Comparison of ENCODE assay signal across 13 cellular contexts in genomic region chr16:81696136-81696958, GRCh38.
A peak's percentile ranks its signal among the peaks of the same experiment; 100 is the strongest.
DNase-seq lines count a peak whose midpoint lies in the region; ATAC-seq and TF ChIP-seq lines count a peak whose summit lies in the region.
"Had no signal": no experiment of that assay in that cellular context is flagged by ENCODE, and none has a peak within 500 bp of the region (broad histone marks: within the 10 kb centered on the region; RNA-seq: fewer than 3 reads in every experiment).

No MANE protein-coding gene starts in this region.

- DNase-seq in HUDEP-2 (lab: John Stamatoyannopoulos, UW; ENCODE audit: unreplicated experiment in 76 of 76) (peak in 67 of 76 experiments; percentile 15 to 79 (median 58)), hepatocyte (ENCODE audit: low spot score) (no peak), smooth muscle cell (lab: John Stamatoyannopoulos, UW; ENCODE audit: unreplicated experiment) (no peak), amniotic stem cell (lab: John Stamatoyannopoulos, UW) (no peak), inferior parietal cortex (ENCODE audit: extremely low spot score) (no peak)
- DNase-seq in stimulated activated effector memory CD8-positive, alpha-beta T cell treated with anti-CD3 and anti-CD28 coated beads, Interleukin-12 subunit alpha, Interleukin-12 subunit beta, amount 100 ng/mL, for 72 hours (ENCODE audit: low spot score in 2 of 2): no peak
- DNase-seq: NCI-H1105 treated with DMSO at 0.1 percent for 48 hours had no signal

- H3K9me2 ChIP-seq in hepatocyte (replicated peaks; ENCODE audit: insufficient read depth): no peaks in the 10 kb centered on the region

- no peak overlapping the region for H3K4me2 ChIP-seq in hepatocyte
- H3K4me2 ChIP-seq in smooth muscle cell: no peak overlapping the region

- no peaks in the 10 kb centered on the region for H3K36me3 ChIP-seq in hepatocyte (replicated peaks; ENCODE audit: insufficient read depth, low read depth)
- no peaks in the 10 kb centered on the region for H3K36me3 ChIP-seq in smooth muscle cell (ENCODE audit: low read depth)

- H3K27ac Mint-ChIP-seq in activated T-helper 17 cell treated with anti-CD3 and anti-CD28 coated beads, Interleukin-2, amount 50 U/mL, for 72 hours: peak overlapping the region; percentile 70
- peak overlapping the region; percentile 87 for H3K27ac Mint-ChIP-seq in stimulated activated effector memory CD8-positive, alpha-beta T cell treated with anti-CD3 and anti-CD28 coated beads, Interleukin-12 subunit alpha, Interleukin-12 subunit beta, amount 100 ng/mL, for 72 hours
- H3K27ac Mint-ChIP-seq: activated naive CD4-positive, alpha-beta T cell treated with anti-CD3 and anti-CD28 coated beads, Interleukin-2, amount 10 ng/mL, durations not matched to agents 7 days and 5 days had no signal

- H3K4me1 ChIP-seq in hepatocyte (ENCODE audit: insufficient read depth) (peaks cover 3% of the 10 kb centered on the region), smooth muscle cell (ENCODE audit: low read depth) (peaks cover 17% of the 10 kb centered on the region)
- H3K4me1 ChIP-seq: colonic mucosa had no signal

- no peaks in the 10 kb centered on the region for H4K20me1 ChIP-seq in hepatocyte (ENCODE audit: insufficient read depth, poor library complexity, severe bottlenecking)
- no peaks in the 10 kb centered on the region for H4K20me1 ChIP-seq in smooth muscle cell (ENCODE audit: low read depth)

- H3K4me1 Mint-ChIP-seq in activated T-helper 17 cell treated with anti-CD3 and anti-CD28 coated beads, Interleukin-2, amount 50 U/mL, for 72 hours: no peaks in the 10 kb centered on the region
- peaks cover 21% of the 10 kb centered on the region for H3K4me1 Mint-ChIP-seq in stimulated activated effector memory CD8-positive, alpha-beta T cell treated with anti-CD3 and anti-CD28 coated beads, Interleukin-12 subunit alpha, Interleukin-12 subunit beta, amount 100 ng/mL, for 72 hours
- H3K4me1 Mint-ChIP-seq: activated naive CD4-positive, alpha-beta T cell treated with anti-CD3 and anti-CD28 coated beads, Interleukin-2, amount 10 ng/mL, durations not matched to agents 7 days and 5 days had no signal

- H3K79me2 ChIP-seq in hepatocyte (no peaks in the 10 kb centered on the region), smooth muscle cell (ENCODE audit: low read depth) (no peaks in the 10 kb centered on the region)

- no peaks in the 10 kb centered on the region for H3K9me3 Mint-ChIP-seq in activated T-helper 17 cell treated with anti-CD3 and anti-CD28 coated beads, Interleukin-2, amount 50 U/mL, for 72 hours
- no peaks in the 10 kb centered on the region for H3K9me3 Mint-ChIP-seq in stimulated activated effector memory CD8-positive, alpha-beta T cell treated with anti-CD3 and anti-CD28 coated beads, Interleukin-12 subunit alpha, Interleukin-12 subunit beta, amount 100 ng/mL, for 72 hours
- H3K9me3 Mint-ChIP-seq: activated naive CD4-positive, alpha-beta T cell treated with anti-CD3 and anti-CD28 coated beads, Interleukin-2, amount 10 ng/mL, durations not matched to agents 7 days and 5 days had no signal

- H3K9ac ChIP-seq in smooth muscle cell (ENCODE audit: low read depth): no peak overlapping the region

- peak; percentile 50 for ATAC-seq in activated T-helper 17 cell treated with anti-CD3 and anti-CD28 coated beads, Interleukin-2, amount 50 U/mL, for 72 hours (replicated peaks)
- peak; percentile 70 for ATAC-seq in stimulated activated effector memory CD8-positive, alpha-beta T cell treated with anti-CD3 and anti-CD28 coated beads, Interleukin-12 subunit alpha, Interleukin-12 subunit beta, amount 100 ng/mL, for 72 hours
- ATAC-seq in GM21515 (IDR thresholded peaks at IDR 0.05; ENCODE audit: unreplicated experiment): no peak

- H3K27me3 Mint-ChIP-seq in activated T-helper 17 cell treated with anti-CD3 and anti-CD28 coated beads, Interleukin-2, amount 50 U/mL, for 72 hours: no peaks in the 10 kb centered on the region
- H3K27me3 Mint-ChIP-seq: activated naive CD4-positive, alpha-beta T cell treated with anti-CD3 and anti-CD28 coated beads, Interleukin-2, amount 10 ng/mL, durations not matched to agents 7 days and 5 days had no signal

- H2AFZ ChIP-seq in hepatocyte (no peak overlapping the region), smooth muscle cell (ENCODE audit: low read depth) (no peak overlapping the region)

- WGBS in hepatocyte (ENCODE audit: low lambda C conversion rate, missing lambda C conversion rate): 90% methylated on average over 23 of the region's 23 CpGs
- 82% methylated on average over 23 of the region's 23 CpGs for WGBS in smooth muscle cell (ENCODE audit: low lambda C conversion rate)

- peaks cover 49% of the 10 kb centered on the region for H3K36me3 Mint-ChIP-seq in activated T-helper 17 cell treated with anti-CD3 and anti-CD28 coated beads, Interleukin-2, amount 50 U/mL, for 72 hours (ENCODE audit: low read depth)
- H3K36me3 Mint-ChIP-seq in stimulated activated effector memory CD8-positive, alpha-beta T cell treated with anti-CD3 and anti-CD28 coated beads, Interleukin-12 subunit alpha, Interleukin-12 subunit beta, amount 100 ng/mL, for 72 hours: peaks cover 77% of the 10 kb centered on the region

- H3K27me3 ChIP-seq in hepatocyte (no peaks in the 10 kb centered on the region), smooth muscle cell (ENCODE audit: low read depth) (no peaks in the 10 kb centered on the region)
- H3K27me3 ChIP-seq: colonic mucosa, heart right ventricle had no signal

- TF ChIP-seq CTCF in hepatocyte (IDR thresholded peaks at IDR 0.05; ENCODE audit: poor library complexity): no peak
- TF ChIP-seq CTCF in smooth muscle cell (IDR thresholded peaks at IDR 0.05; ENCODE audit: borderline replicate concordance, insufficient read depth, poor library complexity, severe bottlenecking): no peak

- peak overlapping the region; percentile 71 for H3K27ac ChIP-seq in hepatocyte
- H3K27ac ChIP-seq in smooth muscle cell (ENCODE audit: low read depth): no peak overlapping the region
- H3K27ac ChIP-seq: SK-N-MC had no signal

- peaks cover 7% of the 10 kb centered on the region for H3F3A ChIP-seq in smooth muscle cell (ENCODE audit: low read depth)

- H3K9me3 ChIP-seq in hepatocyte (ENCODE audit: low read depth): no peaks in the 10 kb centered on the region
- H3K9me3 ChIP-seq in smooth muscle cell (replicated peaks; ENCODE audit: low read depth): no peaks in the 10 kb centered on the region
- H3K9me3 ChIP-seq: colonic mucosa, heart right ventricle had no signal

- H3K4me3 ChIP-seq in hepatocyte: no peak overlapping the region
- H3K4me3 ChIP-seq in smooth muscle cell: no peak overlapping the region
- H3K4me3 ChIP-seq: colonic mucosa, heart right ventricle, SK-N-MC had no signal

- H3K4me3 Mint-ChIP-seq in activated T-helper 17 cell treated with anti-CD3 and anti-CD28 coated beads, Interleukin-2, amount 50 U/mL, for 72 hours: no peak overlapping the region
- no peak overlapping the region for H3K4me3 Mint-ChIP-seq in stimulated activated effector memory CD8-positive, alpha-beta T cell treated with anti-CD3 and anti-CD28 coated beads, Interleukin-12 subunit alpha, Interleukin-12 subunit beta, amount 100 ng/mL, for 72 hours
- H3K4me3 Mint-ChIP-seq: activated naive CD4-positive, alpha-beta T cell treated with anti-CD3 and anti-CD28 coated beads, Interleukin-2, amount 10 ng/mL, durations not matched to agents 7 days and 5 days had no signal

Comparison
In these comparisons a context has a peak if more than half of its experiments do, and no peak if none do; other contexts are left out.
1. DNase-seq: peak in HUDEP-2 (67 of 76); none in hepatocyte (single experiment), stimulated activated effector memory CD8-positive, alpha-beta T cell treated with anti-CD3 and anti-CD28 coated beads, Interleukin-12 subunit alpha, Interleukin-12 subunit beta, amount 100 ng/mL, for 72 hours (0 of 2), smooth muscle cell (single experiment), amniotic stem cell (single experiment) and inferior parietal cortex (single experiment).